8 cellular contexts compared by ENCODE assay signal in genomic region chr9:37575921-37576721, GRCh38. TPM values are rescaled to one million over a fixed set of nuclear protein-coding genes. Genes with fewer than 3 reads are reported as not detected.
A peak's percentile ranks its signal among the peaks of the same experiment; 100 is the strongest.
DNase-seq lines count a peak whose midpoint lies in the region; ATAC-seq and TF ChIP-seq lines count a peak whose summit lies in the region.

A gene with protein sequence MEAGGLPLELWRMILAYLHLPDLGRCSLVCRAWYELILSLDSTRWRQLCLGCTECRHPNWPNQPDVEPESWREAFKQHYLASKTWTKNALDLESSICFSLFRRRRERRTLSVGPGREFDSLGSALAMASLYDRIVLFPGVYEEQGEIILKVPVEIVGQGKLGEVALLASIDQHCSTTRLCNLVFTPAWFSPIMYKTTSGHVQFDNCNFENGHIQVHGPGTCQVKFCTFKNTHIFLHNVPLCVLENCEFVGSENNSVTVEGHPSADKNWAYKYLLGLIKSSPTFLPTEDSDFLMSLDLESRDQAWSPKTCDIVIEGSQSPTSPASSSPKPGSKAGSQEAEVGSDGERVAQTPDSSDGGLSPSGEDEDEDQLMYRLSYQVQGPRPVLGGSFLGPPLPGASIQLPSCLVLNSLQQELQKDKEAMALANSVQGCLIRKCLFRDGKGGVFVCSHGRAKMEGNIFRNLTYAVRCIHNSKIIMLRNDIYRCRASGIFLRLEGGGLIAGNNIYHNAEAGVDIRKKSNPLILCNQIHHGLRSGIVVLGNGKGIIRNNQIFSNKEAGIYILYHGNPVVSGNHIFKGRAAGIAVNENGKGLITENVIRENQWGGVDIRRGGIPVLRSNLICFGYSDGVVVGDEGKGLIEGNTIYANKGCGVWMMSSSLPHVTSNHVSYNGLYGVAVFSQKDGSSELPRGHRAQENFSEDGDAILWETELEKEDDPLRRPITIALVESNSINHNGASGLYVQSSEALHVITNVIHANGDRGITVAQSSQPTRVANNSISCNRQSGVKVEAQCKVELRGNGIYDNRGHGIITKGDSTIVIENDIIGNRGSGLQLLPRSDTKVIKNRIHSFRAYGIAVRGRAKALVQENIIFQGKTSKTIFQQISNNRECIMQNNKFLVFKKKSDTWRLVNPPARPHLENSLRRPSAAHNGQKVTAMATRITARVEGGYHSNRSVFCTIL (minus strand): TSS chr9:37576380. CDS start chr9:37541768, 34,612 bp downstream.

- H3K27ac ChIP-seq in tibial nerve, result peak within 1 kb of the TSS; percentile 41 to 91 (median 88)

- peaks cover 0 to 35% (median 11%) of the 10 kb centered on the region in 4 donors for H3K4me1 ChIP-seq in tibial nerve

- peak in 1 of 2 donors; percentile 42 for TF ChIP-seq POLR2A in tibial nerve (IDR thresholded peaks at IDR 0.05)

- H3K36me3 ChIP-seq in tibial nerve, result no peaks in the 10 kb centered on the region

- peak within 1 kb of the TSS; percentile 66 to 87 (median 76) for H3K4me3 ChIP-seq in tibial nerve

- TF ChIP-seq CTCF in CD14-positive monocyte (IDR thresholded peaks at IDR 0.05) (no peak), neural crest cell (conservative IDR thresholded peaks at IDR 0.05) (no peak), tibial nerve (IDR thresholded peaks at IDR 0.05) (no peak)

- ATAC-seq in GM19395 (IDR thresholded peaks at IDR 0.05; ENCODE audit: unreplicated experiment), result peak; percentile 75
- peak; percentile 81 for ATAC-seq in HG03460 (IDR thresholded peaks at IDR 0.05; ENCODE audit: unreplicated experiment)

- intact Hi-C loops in CD14-positive monocyte (cut with micrococcal nuclease), result no loop called here

- peak within 1 kb of the TSS; percentile 90 to 93 for H3K4me3 Mint-ChIP-seq in CD14-positive monocyte
- peak within 1 kb of the TSS; percentile 88 for H3K4me3 Mint-ChIP-seq in activated naive CD4-positive, alpha-beta T cell treated with anti-CD3 and anti-CD28 coated beads, Interleukin-2, amount 50 U/mL, for 24 hours
- peak within 1 kb of the TSS; percentile 95 for H3K4me3 Mint-ChIP-seq in neural crest cell

- H3K27me3 ChIP-seq in tibial nerve, result no peaks in the 10 kb centered on the region

- DNase-seq in CD14-positive monocyte (ENCODE audit: low spot score) (no peak), germinal center (ENCODE audit: low spot score) (peak; percentile 74), neural crest cell (ENCODE audit: low read depth, low spot score) (peak; percentile 79), tibial nerve (ENCODE audit: low spot score in 2 of 2) (peak; percentile 12 to 29)

- H3K9me3 ChIP-seq in tibial nerve, result no peaks in the 10 kb centered on the region

- H3K36me3 Mint-ChIP-seq in CD14-positive monocyte (peaks cover 6 to 11% of the 10 kb centered on the region in 2 donors), neural crest cell (ENCODE audit: low read depth) (no peaks in the 10 kb centered on the region)
- peaks cover 5% of the 10 kb centered on the region for H3K36me3 Mint-ChIP-seq in activated naive CD4-positive, alpha-beta T cell treated with anti-CD3 and anti-CD28 coated beads, Interleukin-2, amount 50 U/mL, for 24 hours

- H3K4me1 Mint-ChIP-seq in CD14-positive monocyte, result peaks cover 28% of the 10 kb centered on the region
- peaks cover 26% of the 10 kb centered on the region for H3K4me1 Mint-ChIP-seq in activated naive CD4-positive, alpha-beta T cell treated with anti-CD3 and anti-CD28 coated beads, Interleukin-2, amount 50 U/mL, for 24 hours
- peaks cover 36% of the 10 kb centered on the region for H3K4me1 Mint-ChIP-seq in neural crest cell

- peak within 1 kb of the TSS in 6 of 7 donors; percentile 33 to 75 (median 42) for H3K27ac Mint-ChIP-seq in CD14-positive monocyte
- H3K27ac Mint-ChIP-seq in activated naive CD4-positive, alpha-beta T cell treated with anti-CD3 and anti-CD28 coated beads, Interleukin-2, amount 50 U/mL, for 24 hours, result no peak within 1 kb of the TSS
- H3K27ac Mint-ChIP-seq in neural crest cell (ENCODE audit: unreplicated experiment), result peak within 1 kb of the TSS; percentile 96

- WGBS in tibial nerve, 2 donors, result 1 to 2% methylated on average over 41 to 65 of the region's 81 CpGs

- peaks cover 5 to 14% (median 5%) of the 10 kb centered on the region in 3 donors for H3K27me3 Mint-ChIP-seq in CD14-positive monocyte (ENCODE audit: low read depth in 3 of 3)
- no peaks in the 10 kb centered on the region for H3K27me3 Mint-ChIP-seq in activated naive CD4-positive, alpha-beta T cell treated with anti-CD3 and anti-CD28 coated beads, Interleukin-2, amount 50 U/mL, for 24 hours
- H3K27me3 Mint-ChIP-seq in neural crest cell (ENCODE audit: low read depth), result no peaks in the 10 kb centered on the region

- H3K9me3 Mint-ChIP-seq in CD14-positive monocyte (no peaks in the 10 kb centered on the region), neural crest cell (no peaks in the 10 kb centered on the region)
- H3K9me3 Mint-ChIP-seq in activated naive CD4-positive, alpha-beta T cell treated with anti-CD3 and anti-CD28 coated beads, Interleukin-2, amount 50 U/mL, for 24 hours, result no peaks in the 10 kb centered on the region

- TF ChIP-seq EP300 in tibial nerve (IDR thresholded peaks at IDR 0.05), result peak in 1 of 2 donors; percentile 49

TF ChIP-seq in PFSK-1, 5 proteins besides CTCF, POLR2A, EP300 and RAD21:
- TF ChIP-seq FOXP2 (optimal IDR thresholded peaks at IDR 0.05; ENCODE audit: borderline replicate concordance, extremely low read depth, extremely low read length, insufficient read depth) (peak; percentile 48), TAF1 (IDR thresholded peaks at IDR 0.05; ENCODE audit: borderline replicate concordance, insufficient read depth, low read length) (no peak), POLR2AphosphoS5 (IDR thresholded peaks at IDR 0.05; ENCODE audit: low read depth, low read length) (peak; percentile 74), SIN3A (IDR thresholded peaks at IDR 0.05; ENCODE audit: borderline replicate concordance, insufficient read depth, low read length) (0 out of 2 replicates have a peak, but pooled peaks have one; percentile 58)
- TF ChIP-seq, protein P1, sequence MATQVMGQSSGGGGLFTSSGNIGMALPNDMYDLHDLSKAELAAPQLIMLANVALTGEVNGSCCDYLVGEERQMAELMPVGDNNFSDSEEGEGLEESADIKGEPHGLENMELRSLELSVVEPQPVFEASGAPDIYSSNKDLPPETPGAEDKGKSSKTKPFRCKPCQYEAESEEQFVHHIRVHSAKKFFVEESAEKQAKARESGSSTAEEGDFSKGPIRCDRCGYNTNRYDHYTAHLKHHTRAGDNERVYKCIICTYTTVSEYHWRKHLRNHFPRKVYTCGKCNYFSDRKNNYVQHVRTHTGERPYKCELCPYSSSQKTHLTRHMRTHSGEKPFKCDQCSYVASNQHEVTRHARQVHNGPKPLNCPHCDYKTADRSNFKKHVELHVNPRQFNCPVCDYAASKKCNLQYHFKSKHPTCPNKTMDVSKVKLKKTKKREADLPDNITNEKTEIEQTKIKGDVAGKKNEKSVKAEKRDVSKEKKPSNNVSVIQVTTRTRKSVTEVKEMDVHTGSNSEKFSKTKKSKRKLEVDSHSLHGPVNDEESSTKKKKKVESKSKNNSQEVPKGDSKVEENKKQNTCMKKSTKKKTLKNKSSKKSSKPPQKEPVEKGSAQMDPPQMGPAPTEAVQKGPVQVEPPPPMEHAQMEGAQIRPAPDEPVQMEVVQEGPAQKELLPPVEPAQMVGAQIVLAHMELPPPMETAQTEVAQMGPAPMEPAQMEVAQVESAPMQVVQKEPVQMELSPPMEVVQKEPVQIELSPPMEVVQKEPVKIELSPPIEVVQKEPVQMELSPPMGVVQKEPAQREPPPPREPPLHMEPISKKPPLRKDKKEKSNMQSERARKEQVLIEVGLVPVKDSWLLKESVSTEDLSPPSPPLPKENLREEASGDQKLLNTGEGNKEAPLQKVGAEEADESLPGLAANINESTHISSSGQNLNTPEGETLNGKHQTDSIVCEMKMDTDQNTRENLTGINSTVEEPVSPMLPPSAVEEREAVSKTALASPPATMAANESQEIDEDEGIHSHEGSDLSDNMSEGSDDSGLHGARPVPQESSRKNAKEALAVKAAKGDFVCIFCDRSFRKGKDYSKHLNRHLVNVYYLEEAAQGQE (IDR thresholded peaks at IDR 0.05; ENCODE audit: insufficient read depth in 1 of 2, low read depth in 2 of 2, low read length in 2 of 2), result 0 out of 4 replicates have a peak, but pooled peaks of 1 of the 2 experiments have one; percentile 12

RNA-seq across cellular contexts. Expression of the gene that starts here (rescaled TPM):
- under 1 TPM in 1 of 2 donors, not detected in 1; 0.08 TPM for polyA plus RNA-seq in CD14-positive monocyte
- polyA plus RNA-seq in PFSK-1 (2012; ENCODE audit: insufficient read length, low read depth), result 23.4 TPM
- total RNA-seq in neural crest cell, result 24.8 and 25.6 TPM in 2 replicates
- 10 to 100 TPM in 2 of 4 donors, 1 to 10 TPM in 2; 5.7 to 11.4 (median 9.2) TPM for total RNA-seq in tibial nerve
